Comparison of ENCODE assay signal across 2 cellular contexts in the genomic region with DNA sequence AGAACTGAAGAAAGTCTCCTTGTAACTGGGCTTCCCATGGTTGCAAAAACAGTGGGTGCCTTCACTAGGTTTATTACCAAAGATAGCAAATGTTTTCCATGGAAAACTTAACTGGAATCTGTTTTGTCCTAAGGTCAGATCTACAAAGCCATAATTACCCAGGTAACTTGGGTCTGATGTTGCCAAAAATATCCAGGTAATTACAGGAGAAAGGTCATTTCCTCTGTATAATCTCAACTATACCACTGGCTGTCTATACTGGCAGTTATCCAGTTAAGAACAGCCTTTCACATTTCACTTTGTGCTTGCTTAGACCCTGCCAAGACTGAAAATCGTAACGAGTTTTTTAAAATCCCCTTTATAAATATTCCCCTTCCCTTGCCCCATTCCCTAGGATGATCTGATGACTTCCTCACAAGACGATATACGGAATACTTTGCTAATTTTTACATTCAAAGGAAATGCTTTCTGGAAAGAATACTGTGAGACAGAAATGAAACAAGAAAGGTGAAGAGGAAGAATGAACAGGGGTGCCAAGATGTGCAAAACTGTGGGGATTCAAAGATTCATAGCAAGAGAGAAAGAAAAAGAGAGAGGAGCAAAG.
TF ChIP-seq lines count a peak whose summit lies in the region.

No MANE protein-coding gene starts in this region.

TF ChIP-seq in SK-N-SH, 30 proteins besides CTCF, POLR2A, EP300 and RAD21 (continued from another document):
- no peak for TF ChIP-seq ZBTB33 (IDR thresholded peaks at IDR 0.05; ENCODE audit: borderline replicate concordance, low read depth)

TF ChIP-seq in SK-N-SH treated with all-trans-retinoic acid at 6 μM for 48 hours, 23 proteins besides CTCF, POLR2A, EP300 and RAD21 (continued from another document):
- TF ChIP-seq, protein P1, sequence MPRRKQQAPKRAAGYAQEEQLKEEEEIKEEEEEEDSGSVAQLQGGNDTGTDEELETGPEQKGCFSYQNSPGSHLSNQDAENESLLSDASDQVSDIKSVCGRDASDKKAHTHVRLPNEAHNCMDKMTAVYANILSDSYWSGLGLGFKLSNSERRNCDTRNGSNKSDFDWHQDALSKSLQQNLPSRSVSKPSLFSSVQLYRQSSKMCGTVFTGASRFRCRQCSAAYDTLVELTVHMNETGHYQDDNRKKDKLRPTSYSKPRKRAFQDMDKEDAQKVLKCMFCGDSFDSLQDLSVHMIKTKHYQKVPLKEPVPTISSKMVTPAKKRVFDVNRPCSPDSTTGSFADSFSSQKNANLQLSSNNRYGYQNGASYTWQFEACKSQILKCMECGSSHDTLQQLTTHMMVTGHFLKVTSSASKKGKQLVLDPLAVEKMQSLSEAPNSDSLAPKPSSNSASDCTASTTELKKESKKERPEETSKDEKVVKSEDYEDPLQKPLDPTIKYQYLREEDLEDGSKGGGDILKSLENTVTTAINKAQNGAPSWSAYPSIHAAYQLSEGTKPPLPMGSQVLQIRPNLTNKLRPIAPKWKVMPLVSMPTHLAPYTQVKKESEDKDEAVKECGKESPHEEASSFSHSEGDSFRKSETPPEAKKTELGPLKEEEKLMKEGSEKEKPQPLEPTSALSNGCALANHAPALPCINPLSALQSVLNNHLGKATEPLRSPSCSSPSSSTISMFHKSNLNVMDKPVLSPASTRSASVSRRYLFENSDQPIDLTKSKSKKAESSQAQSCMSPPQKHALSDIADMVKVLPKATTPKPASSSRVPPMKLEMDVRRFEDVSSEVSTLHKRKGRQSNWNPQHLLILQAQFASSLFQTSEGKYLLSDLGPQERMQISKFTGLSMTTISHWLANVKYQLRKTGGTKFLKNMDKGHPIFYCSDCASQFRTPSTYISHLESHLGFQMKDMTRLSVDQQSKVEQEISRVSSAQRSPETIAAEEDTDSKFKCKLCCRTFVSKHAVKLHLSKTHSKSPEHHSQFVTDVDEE (CRISPR knock-in tag; IDR thresholded peaks at IDR 0.05) = no peak
